ENCODE assay signal across 13 cellular contexts in the genomic region with DNA sequence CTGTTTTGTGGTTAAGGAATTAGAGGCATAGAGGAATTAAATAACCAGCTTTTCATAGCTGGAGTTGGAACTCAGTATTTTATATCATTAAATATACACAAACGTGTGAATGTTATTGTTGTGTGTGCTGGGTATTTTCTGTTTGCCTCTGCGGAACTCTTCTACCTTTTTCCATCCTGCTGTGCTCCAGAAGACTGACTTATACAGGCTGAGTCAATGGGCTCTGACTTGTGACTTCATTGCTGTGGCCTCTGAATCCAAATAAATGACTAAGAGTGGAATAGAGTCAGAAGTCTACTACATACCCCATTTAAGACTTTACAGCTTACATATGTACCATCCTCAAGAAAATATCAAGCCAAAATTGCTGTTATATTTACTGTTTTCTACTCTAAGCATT. TPM values are rescaled to one million over a fixed set of nuclear protein-coding genes. Genes with fewer than 3 reads are reported as not detected.
A peak's percentile ranks its signal among the peaks of the same experiment; 100 is the strongest.
DNase-seq lines count a peak whose midpoint lies in the region; ATAC-seq and TF ChIP-seq lines count a peak whose summit lies in the region.
"Had no signal": no experiment of that assay in that cellular context is flagged by ENCODE, and none has a peak within 500 bp of the region (broad histone marks: within the 10 kb centered on the region; RNA-seq: fewer than 3 reads in every experiment).

No MANE protein-coding gene starts in this region.

- H3K27me3 Mint-ChIP-seq in stimulated activated naive CD8-positive, alpha-beta T cell treated with anti-CD3 and anti-CD28 coated beads, Interleukin-15, amount 100 ng/mL, for 72 hours = no peaks in the 10 kb centered on the region
- H3K27me3 Mint-ChIP-seq in WTC11 (ENCODE audit: low read depth) = no peaks in the 10 kb centered on the region

- TF ChIP-seq CTCF in WTC11 (IDR thresholded peaks at IDR 0.05) (no peak), fibroblast of villous mesenchyme (IDR thresholded peaks at IDR 0.05; ENCODE audit: insufficient read depth, low read depth, low read length) (no peak), tibial nerve (IDR thresholded peaks at IDR 0.05) (no peak), testis (IDR thresholded peaks at IDR 0.05) (no peak)

- H3K27me3 ChIP-seq in tibial nerve (no peaks in the 10 kb centered on the region), testis (no peaks in the 10 kb centered on the region)

- H3K9me3 ChIP-seq in tibial nerve = no peaks in the 10 kb centered on the region
- H3K9me3 ChIP-seq in testis = no peaks in the 10 kb centered on the region
- H3K9me3 ChIP-seq: HAP-1 had no signal

- no peaks in the 10 kb centered on the region for H3K9me3 Mint-ChIP-seq in stimulated activated naive CD8-positive, alpha-beta T cell treated with anti-CD3 and anti-CD28 coated beads, Interleukin-15, amount 100 ng/mL, for 72 hours
- H3K9me3 Mint-ChIP-seq in WTC11 = no peaks in the 10 kb centered on the region

- H3K27ac ChIP-seq in tibial nerve (no peak overlapping the region), testis (no peak overlapping the region)
- H3K27ac ChIP-seq: KMS-11 had no signal

- no peak overlapping the region for H3K27ac Mint-ChIP-seq in stimulated activated naive CD8-positive, alpha-beta T cell treated with anti-CD3 and anti-CD28 coated beads, Interleukin-15, amount 100 ng/mL, for 72 hours
- peak overlapping the region; percentile 68; the same call in 1 of the 2 replicates for H3K27ac Mint-ChIP-seq in WTC11

- H3K4me3 Mint-ChIP-seq in stimulated activated naive CD8-positive, alpha-beta T cell treated with anti-CD3 and anti-CD28 coated beads, Interleukin-15, amount 100 ng/mL, for 72 hours = no peak overlapping the region
- no peak overlapping the region for H3K4me3 Mint-ChIP-seq in WTC11

- no peak for TF ChIP-seq EP300 in tibial nerve (IDR thresholded peaks at IDR 0.05)

- ATAC-seq in stimulated activated naive CD8-positive, alpha-beta T cell treated with anti-CD3 and anti-CD28 coated beads, Interleukin-15, Interleukin-2, amounts not matched to agents 100 U/mL and 50 U/mL, for 24 hours = peak; percentile 80
- no peak for ATAC-seq in stimulated activated naive CD8-positive, alpha-beta T cell treated with anti-CD3 and anti-CD28 coated beads, Interleukin-15, amount 100 ng/mL, for 72 hours
- ATAC-seq in WTC11 = no peak

- H3K36me3 ChIP-seq in tibial nerve (no peaks in the 10 kb centered on the region), testis (ENCODE audit: low read depth, missing control alignments) (no peaks in the 10 kb centered on the region)

- TF ChIP-seq POLR2A in tibial nerve (IDR thresholded peaks at IDR 0.05) = no peak
- no peak for TF ChIP-seq POLR2A in testis (IDR thresholded peaks at IDR 0.05)

- intact Hi-C loops in testis (cut with DNase I; ENCODE audit: low total_unique reads) = no loop called here

- DNase-seq in stimulated activated naive CD8-positive, alpha-beta T cell treated with anti-CD3 and anti-CD28 coated beads, Interleukin-15, Interleukin-2, amounts not matched to agents 100 U/mL and 50 U/mL, for 24 hours = no peak
- DNase-seq in stimulated activated naive CD8-positive, alpha-beta T cell treated with anti-CD3 and anti-CD28 coated beads, Interleukin-15, amount 100 ng/mL, for 72 hours = no peak
- DNase-seq in WTC11 (ENCODE audit: low spot score) (no peak), fibroblast of villous mesenchyme (ENCODE audit: low read depth) (peak; percentile 68), tibial nerve (ENCODE audit: low spot score in 2 of 2) (no peak), hypothalamus (lab: John Stamatoyannopoulos, UW) (no peak), testis (no peak)
- DNase-seq in activated CD4-positive, alpha-beta T cell treated with anti-CD3 and anti-CD28 coated beads for 4 hours = no peak
- DNase-seq: C1 segment of cervical spinal cord, NCI-H2107, retina had no signal

- CTCF ChIA-PET in WTC11 (lab: Charles Lee) = no interaction called here

- POLR2A ChIA-PET in WTC11 (lab: Charles Lee) = no interaction called here

- WGBS in tibial nerve, 2 donors = 24 to 42% methylated on average over 2 of the region's 2 CpGs
- WGBS in testis, 2 donors = 47 to 67% methylated on average over 2 of the region's 2 CpGs

- H3K4me3 ChIP-seq in fibroblast of villous mesenchyme (ENCODE audit: low read depth, low read length) (no peak overlapping the region), tibial nerve (no peak overlapping the region), testis (no peak overlapping the region)
- H3K4me3 ChIP-seq: HAP-1 had no signal

- H3K4me1 Mint-ChIP-seq in stimulated activated naive CD8-positive, alpha-beta T cell treated with anti-CD3 and anti-CD28 coated beads, Interleukin-15, amount 100 ng/mL, for 72 hours = peaks cover 68% of the 10 kb centered on the region
- H3K4me1 Mint-ChIP-seq in WTC11 = peaks cover 25% of the 10 kb centered on the region

- H3K36me3 Mint-ChIP-seq in WTC11 = peaks cover 4% of the 10 kb centered on the region; the same call in 1 of the 2 replicates

- H3K4me1 ChIP-seq in tibial nerve (peaks cover 2 to 98% (median 22%) of the 10 kb centered on the region in 4 donors), testis (no peaks in the 10 kb centered on the region)

TF ChIP-seq in WTC11, 78 proteins besides CTCF, POLR2A, EP300 and RAD21 (continues in another document):
- TF ChIP-seq ZBTB21 (CRISPR knock-in tag; IDR thresholded peaks at IDR 0.05; ENCODE audit: borderline replicate concordance) (no peak), ATF1 (CRISPR knock-in tag; IDR thresholded peaks at IDR 0.05) (no peak), KAT7 (CRISPR knock-in tag; IDR thresholded peaks at IDR 0.05; ENCODE audit: borderline replicate concordance) (no peak), FOXK1 (CRISPR knock-in tag; IDR thresholded peaks at IDR 0.05) (no peak), FOXP1 (CRISPR knock-in tag; IDR thresholded peaks at IDR 0.05; ENCODE audit: borderline replicate concordance) (no peak), TEAD4 (CRISPR knock-in tag; IDR thresholded peaks at IDR 0.05) (no peak), GRHL2 (CRISPR knock-in tag; IDR thresholded peaks at IDR 0.05; ENCODE audit: insufficient replicate concordance, severe bottlenecking) (no peak), ZNF219 (CRISPR knock-in tag; IDR thresholded peaks at IDR 0.05; ENCODE audit: borderline replicate concordance) (no peak), HMGA2 (CRISPR knock-in tag; IDR thresholded peaks at IDR 0.05) (no peak), ZNF263 (CRISPR knock-in tag; IDR thresholded peaks at IDR 0.05; ENCODE audit: low read depth) (no peak), NR2C2 (CRISPR knock-in tag; IDR thresholded peaks at IDR 0.05) (no peak), NFYB (CRISPR knock-in tag; conservative IDR thresholded peaks at IDR 0.05; ENCODE audit: low read depth) (no peak), NR1H2 (CRISPR knock-in tag; IDR thresholded peaks at IDR 0.05) (no peak), SMAD4 (CRISPR knock-in tag; IDR thresholded peaks at IDR 0.05) (no peak)
- TF ChIP-seq, protein P1, sequence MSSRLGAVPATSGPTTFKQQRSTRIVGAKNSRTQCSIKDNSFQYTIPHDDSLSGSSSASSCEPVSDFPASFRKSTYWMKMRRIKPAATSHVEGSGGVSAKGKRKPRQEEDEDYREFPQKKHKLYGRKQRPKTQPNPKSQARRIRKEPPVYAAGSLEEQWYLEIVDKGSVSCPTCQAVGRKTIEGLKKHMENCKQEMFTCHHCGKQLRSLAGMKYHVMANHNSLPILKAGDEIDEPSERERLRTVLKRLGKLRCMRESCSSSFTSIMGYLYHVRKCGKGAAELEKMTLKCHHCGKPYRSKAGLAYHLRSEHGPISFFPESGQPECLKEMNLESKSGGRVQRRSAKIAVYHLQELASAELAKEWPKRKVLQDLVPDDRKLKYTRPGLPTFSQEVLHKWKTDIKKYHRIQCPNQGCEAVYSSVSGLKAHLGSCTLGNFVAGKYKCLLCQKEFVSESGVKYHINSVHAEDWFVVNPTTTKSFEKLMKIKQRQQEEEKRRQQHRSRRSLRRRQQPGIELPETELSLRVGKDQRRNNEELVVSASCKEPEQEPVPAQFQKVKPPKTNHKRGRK (CRISPR knock-in tag; IDR thresholded peaks at IDR 0.05; ENCODE audit: borderline replicate concordance) = no peak
- TF ChIP-seq, protein P2, sequence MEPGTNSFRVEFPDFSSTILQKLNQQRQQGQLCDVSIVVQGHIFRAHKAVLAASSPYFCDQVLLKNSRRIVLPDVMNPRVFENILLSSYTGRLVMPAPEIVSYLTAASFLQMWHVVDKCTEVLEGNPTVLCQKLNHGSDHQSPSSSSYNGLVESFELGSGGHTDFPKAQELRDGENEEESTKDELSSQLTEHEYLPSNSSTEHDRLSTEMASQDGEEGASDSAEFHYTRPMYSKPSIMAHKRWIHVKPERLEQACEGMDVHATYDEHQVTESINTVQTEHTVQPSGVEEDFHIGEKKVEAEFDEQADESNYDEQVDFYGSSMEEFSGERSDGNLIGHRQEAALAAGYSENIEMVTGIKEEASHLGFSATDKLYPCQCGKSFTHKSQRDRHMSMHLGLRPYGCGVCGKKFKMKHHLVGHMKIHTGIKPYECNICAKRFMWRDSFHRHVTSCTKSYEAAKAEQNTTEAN (CRISPR knock-in tag; IDR thresholded peaks at IDR 0.05) = no peak

RNA-seq across cellular contexts. Expression of gene ARIH1, which starts 17.6 kb away (rescaled TPM):
- total RNA-seq in WTC11 (2021) (198 to 206 TPM (median 201 TPM) in 3 replicates), fibroblast of villous mesenchyme (21.3 and 37.6 TPM in 2 replicates), tibial nerve (10 to 100 TPM; 30.6 to 58.6 (median 45.1) TPM), testis (100 to 1,000 TPM in 1 of 2 donors, 10 to 100 TPM in 1; 97.8 to 113 TPM)
- 221 TPM for polyA plus RNA-seq in testis (ENCODE audit: insufficient read depth, low read depth, low replicate concordance)
